In genomic region chr4:114941522-114941921, GRCh38 we compare ENCODE assay signal across 25 cellular contexts.
"Had no signal": no experiment of that assay in that cellular context is flagged by ENCODE, and none has a peak within 500 bp of the region (broad histone marks: within the 10 kb centered on the region; RNA-seq: fewer than 3 reads in every experiment).

No MANE protein-coding gene starts in this region.

- H3K9me3 Mint-ChIP-seq: nephron progenitor cell had no signal

- H3K27ac ChIP-seq: esophagus squamous epithelium, lower lobe of right lung, neutrophil, parathyroid adenoma, prostate gland, sigmoid colon, stomach, thyroid gland, vagina had no signal

- H3K27ac Mint-ChIP-seq: effector memory CD8-positive, alpha-beta T cell; naive thymus-derived CD8-positive, alpha-beta T cell; nephron progenitor cell; stimulated activated effector memory CD8-positive, alpha-beta T cell treated with anti-CD3 and anti-CD28 coated beads, Interleukin-12 subunit alpha, Interleukin-12 subunit beta, amount 100 ng/mL, for 72 hours had no signal

- H3K4me3 ChIP-seq: esophagus squamous epithelium, lower lobe of right lung, prostate gland, sigmoid colon, stomach, thyroid gland, vagina had no signal

- H3K4me3 Mint-ChIP-seq: effector memory CD8-positive, alpha-beta T cell; naive thymus-derived CD8-positive, alpha-beta T cell; nephron progenitor cell; stimulated activated effector memory CD8-positive, alpha-beta T cell treated with anti-CD3 and anti-CD28 coated beads, Interleukin-12 subunit alpha, Interleukin-12 subunit beta, amount 100 ng/mL, for 72 hours had no signal

- H3K4me1 Mint-ChIP-seq: naive thymus-derived CD8-positive, alpha-beta T cell; nephron progenitor cell; stimulated activated effector memory CD8-positive, alpha-beta T cell treated with anti-CD3 and anti-CD28 coated beads, Interleukin-12 subunit alpha, Interleukin-12 subunit beta, amount 100 ng/mL, for 72 hours had no signal

- H3K36me3 Mint-ChIP-seq: naive thymus-derived CD8-positive, alpha-beta T cell; stimulated activated effector memory CD8-positive, alpha-beta T cell treated with anti-CD3 and anti-CD28 coated beads, Interleukin-12 subunit alpha, Interleukin-12 subunit beta, amount 100 ng/mL, for 72 hours had no signal

- ATAC-seq: effector memory CD8-positive, alpha-beta T cell; left ventricle myocardium superior; lower lobe of right lung; naive thymus-derived CD8-positive, alpha-beta T cell; right cardiac atrium; stimulated activated effector memory CD8-positive, alpha-beta T cell treated with anti-CD3 and anti-CD28 coated beads, Interleukin-12 subunit alpha, Interleukin-12 subunit beta, amount 100 ng/mL, for 72 hours had no signal

- H3K27me3 Mint-ChIP-seq: effector memory CD8-positive, alpha-beta T cell; naive thymus-derived CD8-positive, alpha-beta T cell had no signal

- FAIRE-seq: endometrium, keratinocyte had no signal

- H2AFZ ChIP-seq: parathyroid adenoma had no signal

- DNase-seq: cortex of kidney; effector memory CD8-positive, alpha-beta T cell; erythroblast; esophagus squamous epithelium; foreskin melanocyte; glutamatergic neuron; left ventricle myocardium superior; lower lobe of right lung; naive thymus-derived CD8-positive, alpha-beta T cell; nephron progenitor cell; right cardiac atrium; sigmoid colon; stimulated activated CD4-positive, alpha-beta T cell treated with anti-CD3 and anti-CD28 coated beads, Interleukin-2, amount 100 ng/mL, for 24 hours; stimulated activated CD4-positive, alpha-beta T cell treated with anti-CD3 and anti-CD28 coated beads, Interleukin-4, amount 100 ng/mL, for 24 hours; stimulated activated naive CD4-positive, alpha-beta T cell treated with Interleukin-2 at 50 U/mL for 16 hours; stomach; thyroid gland; trophoblast cell had no signal

- H3K4me1 ChIP-seq: esophagus squamous epithelium, lower lobe of right lung, parathyroid adenoma, prostate gland, sigmoid colon, stomach, thyroid gland, vagina had no signal

- H3K79me2 ChIP-seq: parathyroid adenoma had no signal

- H3K36me3 ChIP-seq: esophagus squamous epithelium, lower lobe of right lung, neutrophil, prostate gland, sigmoid colon, stomach, thyroid gland, vagina had no signal

- H3K27me3 ChIP-seq: esophagus squamous epithelium, neutrophil, sigmoid colon, stomach, thyroid gland, vagina had no signal

- H3K9ac ChIP-seq: parathyroid adenoma had no signal

- H3K9me3 ChIP-seq: esophagus squamous epithelium, lower lobe of right lung, neutrophil, prostate gland, sigmoid colon, stomach, thyroid gland, vagina had no signal
